ENCODE assay signal across 8 cellular contexts in the genomic region with DNA sequence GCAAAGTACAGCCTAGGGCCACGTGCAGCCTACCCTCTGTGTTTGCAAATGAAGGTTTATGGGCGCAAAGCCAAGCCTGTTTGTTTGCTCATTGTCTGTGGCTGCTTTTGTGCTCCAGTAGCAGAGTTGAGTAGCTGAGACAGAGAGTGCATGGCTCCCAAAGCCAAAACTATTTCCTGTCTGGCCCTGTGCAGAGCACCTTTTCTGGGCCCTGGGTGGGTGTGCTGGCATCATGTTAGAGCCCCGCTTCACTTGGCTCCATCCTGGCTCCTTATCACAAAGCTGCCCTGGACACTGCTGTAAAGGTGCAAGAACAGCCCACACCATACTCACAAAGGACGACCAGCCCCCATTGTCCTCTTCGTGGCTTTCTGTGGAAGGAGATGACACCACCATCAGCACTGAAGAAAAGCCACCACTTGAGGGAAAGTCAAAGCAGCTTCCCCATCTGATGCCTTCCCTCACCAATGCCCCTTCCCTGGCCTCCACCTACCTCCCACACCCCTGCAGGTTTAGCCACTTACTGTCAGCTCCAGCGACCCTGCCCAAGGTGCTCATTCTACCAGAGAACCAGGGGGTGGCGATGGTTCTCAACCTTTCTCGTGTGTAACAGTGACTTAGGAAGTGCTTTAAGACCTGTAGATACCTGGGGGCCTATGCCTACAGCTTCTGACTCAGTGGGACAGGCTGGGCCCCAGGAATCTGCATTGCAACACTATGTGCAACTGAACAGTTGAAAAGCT. TPM values are rescaled to one million over a fixed set of nuclear protein-coding genes. Genes with fewer than 3 reads are reported as not detected.
DNase-seq lines count a peak whose midpoint lies in the region; ATAC-seq lines count a peak whose summit lies in the region.

No MANE protein-coding gene starts in this region.

- in situ Hi-C loops in KBM-7 (cut with MboI; ENCODE audit: low pct_unique_long_range_greater_than_20kb, low sequenced_read_pairs), result no loop called here

- DNase-seq in CD1c-positive myeloid dendritic cell (ENCODE audit: extremely low spot score) (peak; percentile 60), KBM-7 (peak; percentile 58), sciatic nerve (ENCODE audit: low spot score) (no peak), NCI-H2171 (lab: John Stamatoyannopoulos, UW) (no peak)
- DNase-seq in T-helper 2 cell treated with Interferon-gamma antibody and Interleukin-4, amounts not matched to agents 5 μg/mL and 100 μg/mL, for 36 hours (ENCODE audit: low spot score), result peak; percentile 66
- DNase-seq in effector CD4-positive, alpha-beta T cell, result peak; percentile 59
- DNase-seq in stimulated activated CD4-positive, alpha-beta T cell treated with anti-CD3 and anti-CD28 coated beads, Interleukin-4, amount 100 ng/mL, for 24 hours, result peak; percentile 70

- H3K27ac Mint-ChIP-seq in T-helper 2 cell treated with Interferon-gamma antibody and Interleukin-4, amounts not matched to agents 5 μg/mL and 100 μg/mL, for 36 hours, result peak overlapping the region; percentile 89

- peak overlapping the region; percentile 83 for H3K4me3 Mint-ChIP-seq in T-helper 2 cell treated with Interferon-gamma antibody and Interleukin-4, amounts not matched to agents 5 μg/mL and 100 μg/mL, for 36 hours

- no peaks in the 10 kb centered on the region for H3K9me3 Mint-ChIP-seq in T-helper 2 cell treated with Interferon-gamma antibody and Interleukin-4, amounts not matched to agents 5 μg/mL and 100 μg/mL, for 36 hours

- H3K27me3 Mint-ChIP-seq in T-helper 2 cell treated with Interferon-gamma antibody and Interleukin-4, amounts not matched to agents 5 μg/mL and 100 μg/mL, for 36 hours (ENCODE audit: low read depth), result no peaks in the 10 kb centered on the region

- H3K4me1 Mint-ChIP-seq in T-helper 2 cell treated with Interferon-gamma antibody and Interleukin-4, amounts not matched to agents 5 μg/mL and 100 μg/mL, for 36 hours (ENCODE audit: low read depth), result peaks cover 83% of the 10 kb centered on the region

- intact Hi-C loops in sciatic nerve (cut with DNase I), result no loop called here

- ATAC-seq in sciatic nerve (no peak), GM18868 (IDR thresholded peaks at IDR 0.05; ENCODE audit: unreplicated experiment) (no peak)

- peaks cover 84% of the 10 kb centered on the region for H3K36me3 Mint-ChIP-seq in T-helper 2 cell treated with Interferon-gamma antibody and Interleukin-4, amounts not matched to agents 5 μg/mL and 100 μg/mL, for 36 hours (ENCODE audit: low read depth)

RNA-seq across cellular contexts. Expression of a gene that starts 23.4 kb away (rescaled TPM):
- total RNA-seq in sciatic nerve, result 45.2 TPM

RNA-seq across cellular contexts. Expression of a gene that starts 41.4 kb away (rescaled TPM):
- total RNA-seq in sciatic nerve, result not detected

Comparison
In these comparisons a context has a peak if more than half of its experiments do, and no peak if none do; other contexts are left out.
1. DNase-seq: peak in CD1c-positive myeloid dendritic cell (single experiment), KBM-7 (single experiment), T-helper 2 cell treated with Interferon-gamma antibody and Interleukin-4, amounts not matched to agents 5 μg/mL and 100 μg/mL, for 36 hours (single experiment), effector CD4-positive, alpha-beta T cell (single experiment) and stimulated activated CD4-positive, alpha-beta T cell treated with anti-CD3 and anti-CD28 coated beads, Interleukin-4, amount 100 ng/mL, for 24 hours (single experiment); none in sciatic nerve (single experiment) and NCI-H2171 (single experiment).